ENCODE assay signal across 8 cellular contexts in the genomic region with DNA sequence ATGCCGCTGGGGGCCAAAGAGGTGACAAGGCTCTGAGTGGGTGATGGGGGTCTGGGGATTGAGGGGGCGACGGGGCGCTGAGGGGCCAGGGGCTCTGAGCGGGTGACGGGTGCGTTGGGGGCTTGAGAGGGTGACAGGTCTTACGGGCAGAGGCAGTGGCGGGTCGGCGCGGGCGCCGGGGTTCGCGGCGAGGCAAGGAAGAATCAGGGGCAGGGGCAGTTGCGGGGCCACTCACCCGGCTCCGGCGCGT. TPM values are rescaled to one million over a fixed set of nuclear protein-coding genes. Genes with fewer than 3 reads are reported as not detected.
DNase-seq lines count a peak whose midpoint lies in the region; ATAC-seq lines count a peak whose summit lies in the region.

No MANE protein-coding gene starts in this region.

- ATAC-seq in activated CD8-positive, alpha-beta T cell treated with anti-CD3 and anti-CD28 coated beads, Interleukin-2, amount 10 ng/mL, durations not matched to agents 7 days and 5 days, result no peak
- peak; percentile 0 for ATAC-seq in stimulated activated naive CD8-positive, alpha-beta T cell treated with anti-CD3 and anti-CD28 coated beads, Interleukin-15, amount 100 ng/mL, for 72 hours
- ATAC-seq in GM21360 (IDR thresholded peaks at IDR 0.05; ENCODE audit: unreplicated experiment), result no peak
- no peak for ATAC-seq in GM21825 (IDR thresholded peaks at IDR 0.05; ENCODE audit: unreplicated experiment)
- ATAC-seq in GM18867 (IDR thresholded peaks at IDR 0.05; ENCODE audit: unreplicated experiment), result no peak

- H3K4me3 Mint-ChIP-seq in activated CD8-positive, alpha-beta T cell treated with anti-CD3 and anti-CD28 coated beads, Interleukin-2, amount 10 ng/mL, durations not matched to agents 7 days and 5 days, result peak overlapping the region; percentile 94
- peak overlapping the region; percentile 94 for H3K4me3 Mint-ChIP-seq in stimulated activated naive CD8-positive, alpha-beta T cell treated with anti-CD3 and anti-CD28 coated beads, Interleukin-15, amount 100 ng/mL, for 72 hours

- H3K4me3 ChIP-seq in HAP-1 (peak overlapping the region; percentile 96), iPS-15b (ENCODE audit: low read depth, low read length) (peak overlapping the region; percentile 91)

- no peaks in the 10 kb centered on the region for H3K27me3 Mint-ChIP-seq in activated CD8-positive, alpha-beta T cell treated with anti-CD3 and anti-CD28 coated beads, Interleukin-2, amount 10 ng/mL, durations not matched to agents 7 days and 5 days (ENCODE audit: low read depth)
- H3K27me3 Mint-ChIP-seq in stimulated activated naive CD8-positive, alpha-beta T cell treated with anti-CD3 and anti-CD28 coated beads, Interleukin-15, amount 100 ng/mL, for 72 hours, result no peaks in the 10 kb centered on the region

- DNase-seq in HAP-1 (ENCODE audit: low spot score in 2 of 2) (no peak), anterior cingulate cortex (lab: John Stamatoyannopoulos, UW) (no peak)
- DNase-seq in activated CD8-positive, alpha-beta T cell treated with anti-CD3 and anti-CD28 coated beads, Interleukin-2, amount 10 ng/mL, durations not matched to agents 7 days and 5 days, result no peak
- no peak for DNase-seq in stimulated activated naive CD8-positive, alpha-beta T cell treated with anti-CD3 and anti-CD28 coated beads, Interleukin-15, amount 100 ng/mL, for 72 hours

- peak overlapping the region; percentile 92 for H3K27ac Mint-ChIP-seq in activated CD8-positive, alpha-beta T cell treated with anti-CD3 and anti-CD28 coated beads, Interleukin-2, amount 10 ng/mL, durations not matched to agents 7 days and 5 days
- H3K27ac Mint-ChIP-seq in stimulated activated naive CD8-positive, alpha-beta T cell treated with anti-CD3 and anti-CD28 coated beads, Interleukin-15, amount 100 ng/mL, for 72 hours, result peak overlapping the region; percentile 98 to 100

- POLR2A ChIA-PET in activated CD8-positive, alpha-beta T cell treated with anti-CD3 and anti-CD28 coated beads, Interleukin-2, amount 10 ng/mL, durations not matched to agents 7 days and 5 days (lab: Charles Lee), result interaction anchor here (0.6 to 1.4 kb wide), 5 partner anchors 9 to 232 kb away, joined by 3 to 7 read pairs (median 4); a partner anchor contains a TSS

- CTCF ChIA-PET in activated CD8-positive, alpha-beta T cell treated with anti-CD3 and anti-CD28 coated beads, Interleukin-2, amount 10 ng/mL, durations not matched to agents 7 days and 5 days (lab: Charles Lee), result interaction anchor here (0.7 to 2.3 kb wide), 4 partner anchors 10 to 60 kb away, joined by 3 to 9 read pairs (median 4); no protein-coding TSS in a partner anchor

- H3K4me1 Mint-ChIP-seq in activated CD8-positive, alpha-beta T cell treated with anti-CD3 and anti-CD28 coated beads, Interleukin-2, amount 10 ng/mL, durations not matched to agents 7 days and 5 days (ENCODE audit: low read depth), result peaks cover 60% of the 10 kb centered on the region
- peaks cover 67% of the 10 kb centered on the region for H3K4me1 Mint-ChIP-seq in stimulated activated naive CD8-positive, alpha-beta T cell treated with anti-CD3 and anti-CD28 coated beads, Interleukin-15, amount 100 ng/mL, for 72 hours

- H3K9me3 ChIP-seq in HAP-1, result peaks cover 21% of the 10 kb centered on the region
- no peaks in the 10 kb centered on the region for H3K9me3 ChIP-seq in iPS-15b (ENCODE audit: control insufficient read depth, insufficient read depth, low read length)

- peaks cover 71% of the 10 kb centered on the region for H3K36me3 Mint-ChIP-seq in activated CD8-positive, alpha-beta T cell treated with anti-CD3 and anti-CD28 coated beads, Interleukin-2, amount 10 ng/mL, durations not matched to agents 7 days and 5 days (ENCODE audit: low read depth)

- H3K4me1 ChIP-seq in HAP-1 (peaks cover 28% of the 10 kb centered on the region), iPS-15b (ENCODE audit: control insufficient read depth, insufficient read depth, low read length) (peaks cover 3% of the 10 kb centered on the region)

- H3K27me3 ChIP-seq in HAP-1 (ENCODE audit: low read depth) (no peaks in the 10 kb centered on the region), iPS-15b (ENCODE audit: control insufficient read depth, insufficient read depth, low read length) (no peaks in the 10 kb centered on the region)

- H3K9ac ChIP-seq in iPS-15b (ENCODE audit: low read depth, low read length), result no peak overlapping the region

- H3K36me3 ChIP-seq in HAP-1 (replicated peaks) (peaks cover 64% of the 10 kb centered on the region), iPS-15b (ENCODE audit: control insufficient read depth, insufficient read depth, low read length) (peaks cover 43% of the 10 kb centered on the region)

- in situ Hi-C loops in HAP-1 (cut with MboI; ENCODE audit: low sequenced_read_pairs), result no loop called here

- H3K9me3 Mint-ChIP-seq in activated CD8-positive, alpha-beta T cell treated with anti-CD3 and anti-CD28 coated beads, Interleukin-2, amount 10 ng/mL, durations not matched to agents 7 days and 5 days (ENCODE audit: insufficient read depth), result peaks cover 27% of the 10 kb centered on the region
- H3K9me3 Mint-ChIP-seq in stimulated activated naive CD8-positive, alpha-beta T cell treated with anti-CD3 and anti-CD28 coated beads, Interleukin-15, amount 100 ng/mL, for 72 hours, result peaks cover 14 to 17% of the 10 kb centered on the region in 2 donors

RNA-seq across cellular contexts. Expression of a gene that starts 0.1 kb away (rescaled TPM):
- total RNA-seq in activated CD8-positive, alpha-beta T cell treated with anti-CD3 and anti-CD28 coated beads, Interleukin-2, amount 10 ng/mL, durations not matched to agents 7 days and 5 days, result 10 to 100 TPM; 52.7 to 54.2 TPM

RNA-seq across cellular contexts. Expression of a gene that starts 58.5 kb away (rescaled TPM):
- total RNA-seq in activated CD8-positive, alpha-beta T cell treated with anti-CD3 and anti-CD28 coated beads, Interleukin-2, amount 10 ng/mL, durations not matched to agents 7 days and 5 days, result 10 to 100 TPM; 38.3 to 38.6 TPM
